ENCODE assay signal across 15 cellular contexts in genomic region chr1:21652937-21653743, GRCh38. TPM values are rescaled to one million over a fixed set of nuclear protein-coding genes. Genes with fewer than 3 reads are reported as not detected.
DNase-seq lines count a peak whose midpoint lies in the region; ATAC-seq, FAIRE-seq and TF ChIP-seq lines count a peak whose summit lies in the region.
"Had no signal": no experiment of that assay in that cellular context is flagged by ENCODE, and none has a peak within 500 bp of the region (broad histone marks: within the 10 kb centered on the region; RNA-seq: fewer than 3 reads in every experiment).

No MANE protein-coding gene starts in this region.

- H3K27ac ChIP-seq in HepG2 (ENCODE audit: extremely low read length, insufficient read depth, low read length): no peak overlapping the region
- H3K27ac ChIP-seq in right lobe of liver: no peak overlapping the region
- no peak overlapping the region for H3K27ac ChIP-seq in astrocyte (ENCODE audit: low read depth, low read length)
- H3K27ac ChIP-seq in transverse colon: peak overlapping the region in 1 of 4 donors; percentile 22
- H3K27ac ChIP-seq: prostate gland, vagina had no signal

- no peak overlapping the region for H3K27ac Mint-ChIP-seq in astrocyte (ENCODE audit: unreplicated experiment)
- peak overlapping the region in 2 of 10 donors; percentile 52 to 77 for H3K27ac Mint-ChIP-seq in naive thymus-derived CD8-positive, alpha-beta T cell
- H3K27ac Mint-ChIP-seq: dendritic cell treated with granulocyte-macrophage colony-stimulating factor and Interleukin-4, amounts not matched to agents 40 ng/mL and 50 ng/mL, for 4 days had no signal

- peak overlapping the region; percentile 60 for H3K4me2 ChIP-seq in HepG2 (ENCODE audit: low read depth, low read length)
- no peak overlapping the region for H3K4me2 ChIP-seq in astrocyte (ENCODE audit: low read length)

- no peak for TF ChIP-seq RAD21 in HepG2 (CRISPR knock-in tag; IDR thresholded peaks at IDR 0.05)

- H3K9me3 Mint-ChIP-seq in astrocyte (ENCODE audit: unreplicated experiment): no peaks in the 10 kb centered on the region
- no peaks in the 10 kb centered on the region for H3K9me3 Mint-ChIP-seq in naive thymus-derived CD8-positive, alpha-beta T cell
- H3K9me3 Mint-ChIP-seq: dendritic cell treated with granulocyte-macrophage colony-stimulating factor and Interleukin-4, amounts not matched to agents 40 ng/mL and 50 ng/mL, for 4 days had no signal

- peaks cover 29% of the 10 kb centered on the region for H3K27me3 Mint-ChIP-seq in astrocyte (ENCODE audit: low read depth, unreplicated experiment)
- H3K27me3 Mint-ChIP-seq in naive thymus-derived CD8-positive, alpha-beta T cell: peaks cover 4 to 14% (median 8%) of the 10 kb centered on the region in 5 donors

- DNase-seq in HepG2 (ENCODE audit: low spot score) (no peak), right lobe of liver (no peak), astrocyte (ENCODE audit: low read depth) (no peak), transverse colon (no peak), NCI-H2029 (lab: John Stamatoyannopoulos, UW) (no peak), DMS153 (lab: John Stamatoyannopoulos, UW) (no peak), NCI-H226 (no peak)
- DNase-seq in naive thymus-derived CD8-positive, alpha-beta T cell: no peak
- DNase-seq: activated CD8-positive, alpha-beta memory T cell treated with anti-CD3 and anti-CD28 coated beads for 24 hours; NCI-H187; NCI-H748 treated with DMSO at 0.1 percent for 48 hours; RPMI8226 had no signal

- H3K27me3 ChIP-seq in HepG2 (ENCODE audit: control insufficient read depth in 1 of 2, insufficient read depth in 2 of 2, low read length in 2 of 2) (no peaks in the 10 kb centered on the region), right lobe of liver (no peaks in the 10 kb centered on the region), astrocyte (ENCODE audit: insufficient read depth, low read length) (peaks cover 27% of the 10 kb centered on the region), transverse colon (peaks cover 32% of the 10 kb centered on the region)
- H3K27me3 ChIP-seq: vagina had no signal

- H2AFZ ChIP-seq in HepG2 (ENCODE audit: low read length) (no peak overlapping the region), astrocyte (ENCODE audit: low read depth, low read length) (no peak overlapping the region)

- no peaks in the 10 kb centered on the region for H3K36me3 Mint-ChIP-seq in astrocyte (ENCODE audit: low read depth, unreplicated experiment)
- H3K36me3 Mint-ChIP-seq in naive thymus-derived CD8-positive, alpha-beta T cell: peaks cover 0 to 2% (median 0%) of the 10 kb centered on the region in 3 donors

- H3K4me1 ChIP-seq in HepG2 (ENCODE audit: insufficient read depth, low read length): peaks cover 29% of the 10 kb centered on the region
- peaks cover 0 to 2% (median 0%) of the 10 kb centered on the region in 4 donors for H3K4me1 ChIP-seq in right lobe of liver
- peaks cover 5% of the 10 kb centered on the region for H3K4me1 ChIP-seq in astrocyte (ENCODE audit: insufficient read depth, low read length)
- peaks cover 8 to 23% (median 10%) of the 10 kb centered on the region in 4 donors for H3K4me1 ChIP-seq in transverse colon

- H4K20me1 ChIP-seq in HepG2 (ENCODE audit: insufficient read depth, low read length) (peaks cover 58% of the 10 kb centered on the region), astrocyte (ENCODE audit: insufficient read depth, low read length) (peaks cover 4% of the 10 kb centered on the region)

- TF ChIP-seq POLR2A in HepG2 (IDR thresholded peaks at IDR 0.05; ENCODE audit: insufficient read depth in 1 of 2, low read depth in 2 of 2, low read length in 2 of 2) (no peak), right lobe of liver (IDR thresholded peaks at IDR 0.05) (no peak), transverse colon (IDR thresholded peaks at IDR 0.05) (no peak)

- TF ChIP-seq EP300 in HepG2 (IDR thresholded peaks at IDR 0.05; ENCODE audit: low read depth in 2 of 2, low read length in 2 of 2) (no peak), HepG2 (CRISPR knock-in tag; IDR thresholded peaks at IDR 0.05; ENCODE audit: borderline replicate concordance) (no peak), transverse colon (IDR thresholded peaks at IDR 0.05; ENCODE audit: low read depth) (no peak)

- CTCF ChIA-PET in HepG2 (lab: Yijun Ruan, JAX; ENCODE audit: low intra/inter-chr PET ratio, low total read pairs): no interaction called here

- FAIRE-seq in HepG2 (lab: Jason Lieb, UNC) (no peak), astrocyte (lab: Jason Lieb, UNC) (no peak)

- H3K9ac ChIP-seq in HepG2 (ENCODE audit: insufficient read depth, low read depth, low read length) (no peak overlapping the region), astrocyte (ENCODE audit: low read length) (no peak overlapping the region)

- peaks cover 1 to 9% of the 10 kb centered on the region in 2 experiments; a peak in 4 of 5 replicates for H3K36me3 ChIP-seq in HepG2 (replicated peaks in 1 of 2; ENCODE audit: control insufficient read depth in 1 of 2, insufficient read depth in 2 of 2, low read length in 2 of 2)
- no peaks in the 10 kb centered on the region for H3K36me3 ChIP-seq in right lobe of liver
- no peaks in the 10 kb centered on the region for H3K36me3 ChIP-seq in astrocyte (ENCODE audit: insufficient read depth, low read length)
- no peaks in the 10 kb centered on the region for H3K36me3 ChIP-seq in transverse colon
- H3K36me3 ChIP-seq: prostate gland, vagina had no signal

- H3K4me3 ChIP-seq in HepG2 (replicated peaks in 1 of 3; ENCODE audit: insufficient read depth in 1 of 3, low read depth in 2 of 3, low read length in 3 of 3) (no peak overlapping the region), right lobe of liver (no peak overlapping the region), astrocyte (ENCODE audit: insufficient read depth, low read depth, low read length) (no peak overlapping the region), transverse colon (no peak overlapping the region)
- H3K4me3 ChIP-seq: prostate gland had no signal

- no peaks in the 10 kb centered on the region for H3K9me3 ChIP-seq in HepG2 (ENCODE audit: low read length)
- H3K9me3 ChIP-seq in right lobe of liver: no peaks in the 10 kb centered on the region
- H3K9me3 ChIP-seq in astrocyte (ENCODE audit: insufficient read depth, low read depth, low read length): no peaks in the 10 kb centered on the region
- no peaks in the 10 kb centered on the region for H3K9me3 ChIP-seq in transverse colon
- H3K9me3 ChIP-seq: prostate gland, vagina had no signal

- BruUV-seq in HepG2 (replicated peaks; lab: Mats Ljungman, UMichigan): no TSS peak

- in situ Hi-C loops in HepG2 (cut with HindIII; ENCODE audit: extremely low pct_ligation_motif_present, low pct_unique_long_range_greater_than_20kb) (no loop called here), transverse colon (cut with MboI; ENCODE audit: low pct_ligation_motif_present in 1 of 4, low pct_unique_long_range_greater_than_20kb in 1 of 4, low sequenced_read_pairs in 3 of 4) (loop anchor here in 3 of 4 donors (25.0 kb wide), 2 partner anchors 141 to 416 kb away; partner anchors contain the start of gene ALPL (in 3 of the 3))

- TF ChIP-seq CTCF in HepG2 (CRISPR knock-in tag; IDR thresholded peaks at IDR 0.05): no peak
- TF ChIP-seq CTCF in right lobe of liver (IDR thresholded peaks at IDR 0.05): no peak
- TF ChIP-seq CTCF in astrocyte (IDR thresholded peaks at IDR 0.05; ENCODE audit: insufficient read depth, low read depth, low read length): no peak
- no peak for TF ChIP-seq CTCF in transverse colon (IDR thresholded peaks at IDR 0.05)

- POLR2A ChIA-PET in HepG2 (lab: Yijun Ruan, JAX): no interaction called here
- POLR2A ChIA-PET in naive thymus-derived CD8-positive, alpha-beta T cell (lab: Charles Lee): no interaction called here

- H3K79me2 ChIP-seq in HepG2 (ENCODE audit: insufficient read depth, low read length) (no peaks in the 10 kb centered on the region), astrocyte (ENCODE audit: insufficient read depth, low read length) (no peaks in the 10 kb centered on the region)

- H3K4me1 Mint-ChIP-seq in astrocyte (ENCODE audit: low read depth, unreplicated experiment): peaks cover 7% of the 10 kb centered on the region
- H3K4me1 Mint-ChIP-seq in naive thymus-derived CD8-positive, alpha-beta T cell: peaks cover 8 to 26% (median 14%) of the 10 kb centered on the region in 4 donors

- intact Hi-C loops in HepG2 (cut with micrococcal nuclease; ENCODE audit: unreplicated experiment): no loop called here
- intact Hi-C loops in right lobe of liver (cut with DNase I): loop anchor here in 1 of 2 donors (10.0 kb wide), 1 partner anchor 58 kb away; no protein-coding TSS in a partner anchor
- intact Hi-C loops in transverse colon (cut with DNase I; ENCODE audit: low total_unique reads): no loop called here

- 59% methylated on average over 6 of the region's 10 CpGs for WGBS in HepG2 (ENCODE audit: low lambda C conversion rate)
- 67% methylated on average over 6 of the region's 10 CpGs for WGBS in right lobe of liver (ENCODE audit: insufficient coverage, low coverage, low lambda C conversion rate, missing lambda C conversion rate)
- 52% methylated on average over 10 of the region's 10 CpGs; no CpG with 5 or more reads in 1 of the 2 donors for WGBS in transverse colon (ENCODE audit: low coverage in 1 of 2), 2 donors

- ATAC-seq in HepG2 (peak; percentile 3; the same call in 2 of the 3 replicates), right lobe of liver (no peak)
- no peak for ATAC-seq in naive thymus-derived CD8-positive, alpha-beta T cell

- peak overlapping the region; percentile 60 for H3K4me3 Mint-ChIP-seq in astrocyte (ENCODE audit: unreplicated experiment)
- peak overlapping the region; percentile 28 to 88 (median 82) for H3K4me3 Mint-ChIP-seq in naive thymus-derived CD8-positive, alpha-beta T cell

RNA-seq across cellular contexts. Expression of gene RAP1GAP, which starts 16.0 kb away (rescaled TPM):
- total RNA-seq in HepG2 (2016; rRNA removed; fragmentation: Illumina TruSeq; extraction: Trizol) (9.7 and 11.9 TPM in 2 replicates), right lobe of liver (10 to 100 TPM in 5 of 6 experiments, 1 to 10 TPM in 1; 8.0 to 38.1 (median 22.2) TPM), astrocyte (3.2 and 5.4 TPM in 2 replicates), transverse colon (10 to 100 TPM; 14.1 to 37.4 (median 28.8) TPM)
- 3.8 and 5.0 TPM in 2 replicates for total RNA-seq in HepG2 (2016; cell fraction: cytosol; rRNA removed; fragmentation: Illumina TruSeq; extraction: Trizol; ENCODE audit: low read depth)
- total RNA-seq in HepG2 (2016; cell fraction: insoluble cytoplasmic fraction; rRNA removed; fragmentation: Illumina TruSeq; extraction: Trizol): 7.8 and 12.1 TPM in 2 replicates
- 9.5 and 11.5 TPM in 2 replicates for total RNA-seq in HepG2 (2016; cell fraction: membrane; rRNA removed; fragmentation: Illumina TruSeq; extraction: Trizol)
- 13.6 and 14.7 TPM in 2 replicates for total RNA-seq in HepG2 (2016; cell fraction: nucleus; rRNA removed; fragmentation: Illumina TruSeq; extraction: Trizol)
- 37.5 and 46.1 TPM in 2 replicates for polyA plus RNA-seq in HepG2 (2011; rRNA removed)
- 21.6 and 24.9 TPM in 2 replicates for polyA plus RNA-seq in HepG2 (2011; cell fraction: cytosol; rRNA removed)
- 114 and 133 TPM in 2 replicates for polyA plus RNA-seq in HepG2 (2011; cell fraction: nucleus; rRNA removed)
- polyA plus RNA-seq in HepG2 (2012): 22.0 and 27.8 TPM in 2 replicates
- polyA plus RNA-seq in HepG2 (2016; cell fraction: cytosol; fragmentation: Illumina TruSeq; extraction: Trizol; ENCODE audit: low read depth): 5.3 and 7.0 TPM in 2 replicates
- 17.1 and 23.0 TPM in 2 replicates for polyA plus RNA-seq in HepG2 (2016; cell fraction: insoluble cytoplasmic fraction; fragmentation: Illumina TruSeq; extraction: Trizol; ENCODE audit: low read depth)
- 14.4 and 18.4 TPM in 2 replicates for polyA plus RNA-seq in HepG2 (2016; cell fraction: membrane; fragmentation: Illumina TruSeq; extraction: Trizol; ENCODE audit: low read depth)
- 58.0 and 62.8 TPM in 2 replicates for polyA plus RNA-seq in HepG2 (2016; cell fraction: nucleus; fragmentation: Illumina TruSeq; extraction: Trizol; ENCODE audit: insufficient read depth, low read depth)
- polyA minus RNA-seq in HepG2 (2011; rRNA and poly(A)+ RNA removed; ENCODE audit: low replicate concordance): 18.4 and 45.8 TPM in 2 replicates
- 12.8 and 14.1 TPM in 2 replicates for polyA minus RNA-seq in HepG2 (2011; cell fraction: cytosol; rRNA and poly(A)+ RNA removed)
- polyA minus RNA-seq in HepG2 (2011; cell fraction: nucleus; rRNA and poly(A)+ RNA removed): 20.8 and 23.4 TPM in 2 replicates
- under 1 TPM; 0.49 to 0.60 TPM for total RNA-seq in naive thymus-derived CD8-positive, alpha-beta T cell
- polyA plus RNA-seq in naive thymus-derived CD8-positive, alpha-beta T cell: not detected
